Comparison of ENCODE assay signal across 16 cellular contexts in the genomic region with DNA sequence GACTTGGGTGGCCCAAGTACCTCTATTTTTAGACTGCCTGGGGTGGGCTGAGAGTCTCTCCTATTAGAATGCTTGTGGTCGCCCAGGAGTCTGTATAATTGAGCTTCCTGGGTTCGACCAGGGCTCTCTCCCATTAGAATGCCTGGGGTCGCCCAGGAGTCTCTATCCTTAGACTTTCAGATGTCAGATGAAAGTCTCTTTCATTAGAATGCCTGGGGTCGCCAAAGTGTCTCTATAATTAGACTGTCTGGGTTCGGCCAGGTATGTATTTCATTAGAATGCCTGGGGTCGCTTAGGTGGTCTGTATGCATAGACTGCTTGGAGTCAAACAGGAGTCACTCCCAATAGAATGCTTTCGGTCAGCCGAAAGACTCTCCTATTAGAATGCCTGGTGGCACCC.
"Had no signal": no experiment of that assay in that cellular context is flagged by ENCODE, and none has a peak within 500 bp of the region (broad histone marks: within the 10 kb centered on the region; RNA-seq: fewer than 3 reads in every experiment).

No MANE protein-coding gene starts in this region.

- H3K4me2 ChIP-seq: neural progenitor cell had no signal

- H3K9ac ChIP-seq: neural progenitor cell had no signal

- H2AFZ ChIP-seq: neural progenitor cell had no signal

- H3K27me3 ChIP-seq: body of pancreas, cardiac muscle cell, neural progenitor cell, tibial nerve, vagina had no signal

- ATAC-seq: body of pancreas; left colon; lower lobe of right lung; naive thymus-derived CD8-positive, alpha-beta T cell; stimulated activated naive CD8-positive, alpha-beta T cell treated with anti-CD3 and anti-CD28 coated beads, Interleukin-15, Interleukin-2, amounts not matched to agents 100 U/mL and 50 U/mL, for 24 hours had no signal

- DNase-seq: activated CD4-positive, alpha-beta memory T cell treated with anti-CD3 and anti-CD28 coated beads for 36 hours; activated CD4-positive, alpha-beta T cell treated with anti-CD3 and anti-CD28 coated beads for 48 hours; activated gamma-delta T cell; activated T-cell treated with anti-CD3 and anti-CD28 coated beads for 4 hours; anterior cingulate cortex; body of pancreas; foreskin fibroblast; left colon; lower lobe of right lung; naive thymus-derived CD8-positive, alpha-beta T cell; stimulated activated CD4-positive, alpha-beta T cell treated with anti-CD3 and anti-CD28 coated beads, Interleukin-4, amount 100 ng/mL, for 4 hours; stimulated activated naive CD8-positive, alpha-beta T cell treated with anti-CD3 and anti-CD28 coated beads, Interleukin-15, Interleukin-2, amounts not matched to agents 100 U/mL and 50 U/mL, for 24 hours had no signal

- H3K36me3 ChIP-seq: cardiac muscle cell, neural progenitor cell had no signal

- H3K4me3 ChIP-seq: body of pancreas, cardiac muscle cell, lower lobe of right lung, neural progenitor cell, tibial nerve, vagina had no signal

- H3K4me1 ChIP-seq: body of pancreas, lower lobe of right lung, neural progenitor cell, vagina had no signal

- H3K9me3 ChIP-seq: lower lobe of right lung, vagina had no signal

- H3K27ac ChIP-seq: body of pancreas, cardiac muscle cell, lower lobe of right lung, neural progenitor cell, tibial nerve, vagina had no signal
